Comparison of ENCODE assay signal across 28 cellular contexts in the genomic region with DNA sequence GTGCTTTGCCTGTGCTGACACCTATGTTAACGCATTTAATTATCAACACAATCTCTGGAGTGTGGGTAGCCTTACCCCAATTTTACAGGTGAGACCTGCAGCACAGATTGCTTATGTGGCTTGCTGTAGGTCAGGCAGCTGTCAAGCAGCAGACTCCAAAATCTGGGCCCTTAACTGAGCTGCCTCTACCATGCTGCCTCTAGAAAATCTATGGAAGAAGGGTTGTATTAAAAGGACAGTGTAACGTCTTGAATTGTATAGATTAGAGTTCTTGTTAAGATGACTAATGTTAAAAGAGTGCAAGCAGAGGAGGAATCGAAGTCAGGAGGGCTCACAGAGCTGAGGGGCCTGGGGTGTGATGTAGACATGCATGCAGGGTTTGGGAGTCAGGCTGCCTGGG. TPM values are rescaled to one million over a fixed set of nuclear protein-coding genes. Genes with fewer than 3 reads are reported as not detected.
A peak's percentile ranks its signal among the peaks of the same experiment; 100 is the strongest.
DNase-seq lines count a peak whose midpoint lies in the region; ATAC-seq and TF ChIP-seq lines count a peak whose summit lies in the region.
"Had no signal": no experiment of that assay in that cellular context is flagged by ENCODE, and none has a peak within 500 bp of the region (broad histone marks: within the 10 kb centered on the region; RNA-seq: fewer than 3 reads in every experiment).

No MANE protein-coding gene starts in this region.

- no peaks in the 10 kb centered on the region for H3K27me3 ChIP-seq in lung (ENCODE audit: control insufficient read depth, insufficient read depth)
- H3K27me3 ChIP-seq in upper lobe of left lung = no peaks in the 10 kb centered on the region
- H3K27me3 ChIP-seq: right atrium auricular region had no signal

- H3K36me3 ChIP-seq in lung (ENCODE audit: control insufficient read depth in 2 of 2, insufficient read depth in 2 of 2, low read length in 2 of 2) (no peaks in the 10 kb centered on the region), upper lobe of left lung (no peaks in the 10 kb centered on the region)
- H3K36me3 ChIP-seq: esophagus muscularis mucosa, gastrocnemius medialis, right atrium auricular region had no signal

- H3K27ac Mint-ChIP-seq in activated naive CD8-positive, alpha-beta T cell = no peak overlapping the region
- H3K27ac Mint-ChIP-seq in activated naive CD8-positive, alpha-beta T cell treated with anti-CD3 and anti-CD28 coated beads, Interleukin-2, amount 50 U/mL, for 24 hours = no peak overlapping the region
- H3K27ac Mint-ChIP-seq in WTC11 = no peak overlapping the region
- H3K27ac Mint-ChIP-seq: activated CD4-positive, alpha-beta memory T cell treated with anti-CD3 and anti-CD28 coated beads, Interleukin-2, amount 10 ng/mL, durations not matched to agents 7 days and 5 days; activated naive CD4-positive, alpha-beta T cell treated with anti-CD3 and anti-CD28 coated beads for 36 hours had no signal

- no peaks in the 10 kb centered on the region for H3K9me3 ChIP-seq in lung (ENCODE audit: control insufficient read depth in 2 of 2, insufficient read depth in 1 of 2, low read length in 1 of 2)
- H3K9me3 ChIP-seq in upper lobe of left lung = no peaks in the 10 kb centered on the region
- H3K9me3 ChIP-seq: esophagus muscularis mucosa, gastrocnemius medialis, right atrium auricular region had no signal

- no peak for TF ChIP-seq POLR2A in upper lobe of left lung (IDR thresholded peaks at IDR 0.05)

- CTCF ChIA-PET in WTC11 (lab: Charles Lee) = interaction anchor here (0.9 to 3.5 kb wide), 12 partner anchors 9 to 742 kb away, joined by 3 to 36 read pairs (median 8); partner anchors contain the start of gene SGCE

- no peak for ATAC-seq in activated naive CD8-positive, alpha-beta T cell treated with anti-CD3 and anti-CD28 coated beads, Interleukin-2, amount 50 U/mL, for 24 hours
- ATAC-seq in WTC11 (no peak), lung (ENCODE audit: insufficient read depth, low FRiP score) (no peak), upper lobe of left lung (ENCODE audit: low FRiP score in 2 of 2) (no peak), HG03039 (IDR thresholded peaks at IDR 0.05; ENCODE audit: unreplicated experiment) (no peak)
- ATAC-seq: activated T-cell treated with anti-CD3 and anti-CD28 coated beads, Interleukin-2, amount 50 U/mL, for 4 hours; gastrocnemius medialis; GM12878 had no signal

- peaks cover 3% of the 10 kb centered on the region for H3K4me1 Mint-ChIP-seq in activated naive CD8-positive, alpha-beta T cell (ENCODE audit: low read depth)
- peaks cover 4% of the 10 kb centered on the region for H3K4me1 Mint-ChIP-seq in activated naive CD8-positive, alpha-beta T cell treated with anti-CD3 and anti-CD28 coated beads, Interleukin-2, amount 50 U/mL, for 24 hours
- H3K4me1 Mint-ChIP-seq in WTC11 = peaks cover 20% of the 10 kb centered on the region
- H3K4me1 Mint-ChIP-seq: central memory CD8-positive, alpha-beta T cell had no signal

- POLR2A ChIA-PET in WTC11 (lab: Charles Lee) = no interaction called here

- TF ChIP-seq CTCF in WTC11 (IDR thresholded peaks at IDR 0.05) (no peak), lung (IDR thresholded peaks at IDR 0.05; ENCODE audit: control extremely low read depth, extremely low read depth) (no peak), upper lobe of left lung (IDR thresholded peaks at IDR 0.05) (no peak)

- H3K36me3 Mint-ChIP-seq in activated naive CD8-positive, alpha-beta T cell = no peaks in the 10 kb centered on the region
- H3K36me3 Mint-ChIP-seq in activated naive CD8-positive, alpha-beta T cell treated with anti-CD3 and anti-CD28 coated beads, Interleukin-2, amount 50 U/mL, for 24 hours (ENCODE audit: low read depth) = no peaks in the 10 kb centered on the region
- H3K36me3 Mint-ChIP-seq in WTC11 = no peaks in the 10 kb centered on the region

- H3K4me3 ChIP-seq in lung (peak overlapping the region; percentile 8), upper lobe of left lung (peak overlapping the region in 3 of 4 donors; percentile 49 to 62 (median 61))
- H3K4me3 ChIP-seq: GM12878, SK-N-MC had no signal

- H3K9me3 Mint-ChIP-seq in activated naive CD8-positive, alpha-beta T cell (ENCODE audit: low read depth) = no peaks in the 10 kb centered on the region
- no peaks in the 10 kb centered on the region for H3K9me3 Mint-ChIP-seq in activated naive CD8-positive, alpha-beta T cell treated with anti-CD3 and anti-CD28 coated beads, Interleukin-2, amount 50 U/mL, for 24 hours
- no peaks in the 10 kb centered on the region for H3K9me3 Mint-ChIP-seq in WTC11
- H3K9me3 Mint-ChIP-seq: activated CD4-positive, alpha-beta memory T cell treated with anti-CD3 and anti-CD28 coated beads, Interleukin-2, amount 10 ng/mL, durations not matched to agents 7 days and 5 days; activated naive CD4-positive, alpha-beta T cell treated with anti-CD3 and anti-CD28 coated beads for 36 hours; activated T-cell treated with anti-CD3 and anti-CD28 coated beads, Interleukin-2, amount 50 U/mL, for 4 hours; central memory CD8-positive, alpha-beta T cell had no signal

- TF ChIP-seq EP300 in upper lobe of left lung (IDR thresholded peaks at IDR 0.05) = no peak

- DNase-seq in activated naive CD8-positive, alpha-beta T cell treated with anti-CD3 and anti-CD28 coated beads, Interleukin-2, amount 50 U/mL, for 24 hours = no peak
- DNase-seq in WTC11 (ENCODE audit: low spot score) (no peak), lung (ENCODE audit: low spot score) (no peak), upper lobe of left lung (no peak), cerebellar cortex (ENCODE audit: low spot score) (no peak), NCI-H774 (lab: John Stamatoyannopoulos, UW) (no peak)
- DNase-seq: activated CD4-positive, alpha-beta memory T cell treated with anti-CD3 and anti-CD28 coated beads, Interleukin-2, amount 10 ng/mL, durations not matched to agents 7 days and 5 days; activated naive CD4-positive, alpha-beta T cell treated with anti-CD3 and anti-CD28 coated beads for 36 hours; activated T-cell treated with anti-CD3 and anti-CD28 coated beads, Interleukin-2, amount 50 U/mL, for 4 hours; anterior cingulate cortex; DMS153; gastrocnemius medialis; Kasumi-1; left cardiac atrium; NCI-H1092 treated with DMSO at 0.1 percent for 48 hours; substantia nigra; T-helper 2 cell had no signal

- no peak overlapping the region for H3K27ac ChIP-seq in lung (ENCODE audit: low read depth in 1 of 2, low read length in 1 of 2)
- peak overlapping the region in 1 of 4 donors; percentile 83 for H3K27ac ChIP-seq in upper lobe of left lung
- H3K27ac ChIP-seq: C4-2B, esophagus muscularis mucosa, gastrocnemius medialis, right atrium auricular region, SK-N-MC had no signal

- H3K4me3 Mint-ChIP-seq in activated naive CD8-positive, alpha-beta T cell = peak overlapping the region; percentile 49
- H3K4me3 Mint-ChIP-seq in activated naive CD8-positive, alpha-beta T cell treated with anti-CD3 and anti-CD28 coated beads, Interleukin-2, amount 50 U/mL, for 24 hours = no peak overlapping the region
- peak overlapping the region; percentile 76 for H3K4me3 Mint-ChIP-seq in WTC11

- peaks cover 17% of the 10 kb centered on the region for H3K27me3 Mint-ChIP-seq in activated naive CD8-positive, alpha-beta T cell
- H3K27me3 Mint-ChIP-seq in activated naive CD8-positive, alpha-beta T cell treated with anti-CD3 and anti-CD28 coated beads, Interleukin-2, amount 50 U/mL, for 24 hours = peaks cover 33% of the 10 kb centered on the region
- H3K27me3 Mint-ChIP-seq in WTC11 (ENCODE audit: low read depth) = peaks cover 15% of the 10 kb centered on the region

- H3K4me1 ChIP-seq in lung (ENCODE audit: control insufficient read depth in 2 of 2, insufficient read depth in 2 of 2, low read length in 2 of 2) (peaks cover 0 to 6% of the 10 kb centered on the region in 2 donors), upper lobe of left lung (peaks cover 0 to 11% (median 0%) of the 10 kb centered on the region in 4 donors)
- H3K4me1 ChIP-seq: gastrocnemius medialis had no signal

- 75 to 90% methylated on average over 3 of the region's 3 CpGs for WGBS in lung, 2 donors
- 59 to 81% methylated on average over 3 of the region's 3 CpGs for WGBS in upper lobe of left lung, 2 donors

TF ChIP-seq in WTC11, 78 proteins besides CTCF, POLR2A, EP300 and RAD21:
- TF ChIP-seq KAT7 (CRISPR knock-in tag; IDR thresholded peaks at IDR 0.05; ENCODE audit: borderline replicate concordance) (no peak), CBFB (CRISPR knock-in tag; IDR thresholded peaks at IDR 0.05; ENCODE audit: low read depth) (no peak), EMX1 (CRISPR knock-in tag; IDR thresholded peaks at IDR 0.05) (no peak), ZNF121 (CRISPR knock-in tag; IDR thresholded peaks at IDR 0.05) (no peak), FOXK1 (CRISPR knock-in tag; IDR thresholded peaks at IDR 0.05) (no peak), FOXP1 (CRISPR knock-in tag; IDR thresholded peaks at IDR 0.05; ENCODE audit: borderline replicate concordance) (no peak)
- TF ChIP-seq, protein P1, sequence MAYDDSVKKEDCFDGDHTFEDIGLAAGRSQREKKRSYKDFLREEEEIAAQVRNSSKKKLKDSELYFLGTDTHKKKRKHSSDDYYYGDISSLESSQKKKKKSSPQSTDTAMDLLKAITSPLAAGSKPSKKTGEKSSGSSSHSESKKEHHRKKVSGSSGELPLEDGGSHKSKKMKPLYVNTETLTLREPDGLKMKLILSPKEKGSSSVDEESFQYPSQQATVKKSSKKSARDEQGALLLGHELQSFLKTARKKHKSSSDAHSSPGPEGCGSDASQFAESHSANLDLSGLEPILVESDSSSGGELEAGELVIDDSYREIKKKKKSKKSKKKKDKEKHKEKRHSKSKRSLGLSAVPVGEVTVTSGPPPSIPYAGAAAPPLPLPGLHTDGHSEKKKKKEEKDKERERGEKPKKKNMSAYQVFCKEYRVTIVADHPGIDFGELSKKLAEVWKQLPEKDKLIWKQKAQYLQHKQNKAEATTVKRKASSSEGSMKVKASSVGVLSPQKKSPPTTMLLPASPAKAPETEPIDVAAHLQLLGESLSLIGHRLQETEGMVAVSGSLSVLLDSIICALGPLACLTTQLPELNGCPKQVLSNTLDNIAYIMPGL (CRISPR knock-in tag; IDR thresholded peaks at IDR 0.05) = no peak
TF ChIP-seq in WTC11: peak in this region for 0.

RNA-seq across cellular contexts. Expression of gene PON3, which starts 1.2 kb away (rescaled TPM):
- total RNA-seq in WTC11 (2021) (0.37 to 0.62 TPM (median 0.42 TPM) in 3 replicates), lung (10 to 100 TPM; 19.6 to 25.5 TPM), upper lobe of left lung (10 to 100 TPM; 10.4 to 67.2 (median 23.2) TPM)
- 10 to 100 TPM; 13.2 to 28.0 TPM for polyA plus RNA-seq in lung
- total RNA-seq: activated CD4-positive, alpha-beta memory T cell treated with anti-CD3 and anti-CD28 coated beads, Interleukin-2, amount 10 ng/mL, durations not matched to agents 7 days and 5 days; activated naive CD4-positive, alpha-beta T cell treated with anti-CD3 and anti-CD28 coated beads for 36 hours; activated T-cell treated with anti-CD3 and anti-CD28 coated beads, Interleukin-2, amount 50 U/mL, for 4 hours; H4; HT1080; RPMI7951 had no signal

RNA-seq across cellular contexts. Expression of gene PON2, which starts 37.4 kb away (rescaled TPM):
- 21.4 to 24.1 TPM (median 23.3 TPM) in 3 replicates for total RNA-seq in WTC11 (2021)
- total RNA-seq in lung = 100 to 1,000 TPM; 174 to 392 TPM
- polyA plus RNA-seq in lung = 100 to 1,000 TPM in 1 of 2 donors, 10 to 100 TPM in 1; 90.4 to 202 TPM
- total RNA-seq in upper lobe of left lung = 100 to 1,000 TPM; 128 to 476 (median 197) TPM
